In the genomic region with DNA sequence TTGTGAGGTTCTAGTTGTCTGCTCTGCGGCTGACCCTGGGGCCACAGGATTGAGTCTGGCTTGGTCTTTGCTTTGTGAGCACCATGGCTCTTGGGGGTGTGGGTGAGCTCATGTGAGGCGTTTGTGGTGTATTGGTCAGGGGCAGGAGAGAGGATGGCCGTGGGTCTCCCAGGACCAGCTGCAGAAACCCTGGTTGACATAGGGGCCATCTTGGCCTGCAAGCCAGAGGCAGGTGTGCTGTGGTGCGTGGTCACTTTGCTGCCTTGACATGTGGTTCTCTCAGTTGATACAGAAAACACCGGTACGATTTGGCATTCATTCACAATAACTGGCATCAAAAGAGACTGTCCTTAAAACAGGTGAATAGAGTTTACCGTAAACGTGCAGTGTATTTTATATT, we compare ENCODE assay signal across 18 cellular contexts. TPM values are rescaled to one million over a fixed set of nuclear protein-coding genes. Genes with fewer than 3 reads are reported as not detected.
DNase-seq lines count a peak whose midpoint lies in the region; ATAC-seq, FAIRE-seq and TF ChIP-seq lines count a peak whose summit lies in the region.
"Had no signal": no experiment of that assay in that cellular context is flagged by ENCODE, and none has a peak within 500 bp of the region (broad histone marks: within the 10 kb centered on the region; RNA-seq: fewer than 3 reads in every experiment).

No MANE protein-coding gene starts in this region.

- H3K4me1 Mint-ChIP-seq in activated T-helper 1 cell treated with anti-CD3 and anti-CD28 coated beads, Interleukin-12 subunit alpha, Interleukin-12 subunit beta, Interleukin-2, Interleukin-4 antibody, amounts not matched to agents 30 ng/mL and 10 ng/mL and 1 ng/mL, durations not matched to agents 14 hours and 24 hours and 36 hours (ENCODE audit: low read depth), result peaks cover 23% of the 10 kb centered on the region
- no peaks in the 10 kb centered on the region for H3K4me1 Mint-ChIP-seq in mesothelial cell of epicardium
- H3K4me1 Mint-ChIP-seq: H9, neural crest cell had no signal

- H3K36me3 ChIP-seq in HepG2 (replicated peaks in 1 of 2; ENCODE audit: control insufficient read depth in 1 of 2, insufficient read depth in 2 of 2, low read length in 2 of 2) (peaks cover 23 to 61% of the 10 kb centered on the region in 2 experiments), smooth muscle cell (ENCODE audit: low read depth) (peaks cover 6% of the 10 kb centered on the region)

- H4K20me1 ChIP-seq in HepG2 (ENCODE audit: insufficient read depth, low read length) (peaks cover 27% of the 10 kb centered on the region), smooth muscle cell (ENCODE audit: low read depth) (peaks cover 93% of the 10 kb centered on the region)

- H3K4me2 ChIP-seq in HepG2 (ENCODE audit: low read depth, low read length) (peak overlapping the region; percentile 60), smooth muscle cell (peak overlapping the region; percentile 14)

- peaks cover 32% of the 10 kb centered on the region for H3K36me3 Mint-ChIP-seq in activated T-helper 1 cell treated with anti-CD3 and anti-CD28 coated beads, Interleukin-12 subunit alpha, Interleukin-12 subunit beta, Interleukin-2, Interleukin-4 antibody, amounts not matched to agents 30 ng/mL and 10 ng/mL and 1 ng/mL, durations not matched to agents 14 hours and 24 hours and 36 hours (ENCODE audit: low read depth)
- peaks cover 34% of the 10 kb centered on the region for H3K36me3 Mint-ChIP-seq in mesothelial cell of epicardium

- BruUV-seq in HepG2 (replicated peaks; lab: Mats Ljungman, UMichigan), result no TSS peak

- peak overlapping the region; percentile 70 for H3K27ac ChIP-seq in HepG2 (ENCODE audit: extremely low read length, insufficient read depth, low read length)
- H3K27ac ChIP-seq in smooth muscle cell (ENCODE audit: low read depth), result peak overlapping the region; percentile 95
- H3K27ac ChIP-seq: breast epithelium had no signal

- H3K4me1 ChIP-seq in HepG2 (ENCODE audit: insufficient read depth, low read length) (peaks cover 54% of the 10 kb centered on the region), smooth muscle cell (ENCODE audit: low read depth) (no peaks in the 10 kb centered on the region)
- H3K4me1 ChIP-seq: breast epithelium, tibial nerve had no signal

- H3K79me2 ChIP-seq in HepG2 (ENCODE audit: insufficient read depth, low read length) (peaks cover 39% of the 10 kb centered on the region), smooth muscle cell (ENCODE audit: low read depth) (peaks cover 52% of the 10 kb centered on the region)

- H3K27me3 ChIP-seq in HepG2 (ENCODE audit: control insufficient read depth in 1 of 2, insufficient read depth in 2 of 2, low read length in 2 of 2), result no peaks in the 10 kb centered on the region
- no peaks in the 10 kb centered on the region for H3K27me3 ChIP-seq in smooth muscle cell (ENCODE audit: low read depth)
- H3K27me3 ChIP-seq: breast epithelium, tibial nerve had no signal

- FAIRE-seq in HepG2 (lab: Jason Lieb, UNC), result no peak
- FAIRE-seq: A204.1, D721Med, endometrium had no signal

- H2AFZ ChIP-seq in HepG2 (ENCODE audit: low read length), result no peak overlapping the region
- no peak overlapping the region for H2AFZ ChIP-seq in smooth muscle cell (ENCODE audit: low read depth)

- CTCF ChIA-PET in HepG2 (lab: Yijun Ruan, JAX; ENCODE audit: low intra/inter-chr PET ratio, low total read pairs), result no interaction called here

- no peak for TF ChIP-seq CTCF in HepG2 (CRISPR knock-in tag; IDR thresholded peaks at IDR 0.05)
- no peak for TF ChIP-seq CTCF in smooth muscle cell (IDR thresholded peaks at IDR 0.05; ENCODE audit: borderline replicate concordance, insufficient read depth, poor library complexity, severe bottlenecking)
- no peak for TF ChIP-seq CTCF in mesothelial cell of epicardium (IDR thresholded peaks at IDR 0.05; ENCODE audit: unreplicated experiment)

- peak overlapping the region in 1 of 3 experiments; percentile 15; a peak in 1 of 6 replicates for H3K4me3 ChIP-seq in HepG2 (replicated peaks in 1 of 3; ENCODE audit: insufficient read depth in 1 of 3, low read depth in 2 of 3, low read length in 3 of 3)
- H3K4me3 ChIP-seq in smooth muscle cell, result no peak overlapping the region
- H3K4me3 ChIP-seq: breast epithelium, tibial nerve had no signal

- no peak for TF ChIP-seq POLR2A in HepG2 (IDR thresholded peaks at IDR 0.05; ENCODE audit: insufficient read depth in 1 of 2, low read depth in 2 of 2, low read length in 2 of 2)

- H3K9me3 ChIP-seq in HepG2 (ENCODE audit: low read length) (no peaks in the 10 kb centered on the region), smooth muscle cell (replicated peaks; ENCODE audit: low read depth) (no peaks in the 10 kb centered on the region)
- H3K9me3 ChIP-seq: breast epithelium, tibial nerve had no signal

- no peak for DNase-seq in activated CD4-positive, CD25-positive, alpha-beta regulatory T cell treated with anti-CD3 and anti-CD28 coated beads, Interleukin-2, amount 50 U/mL, for 72 hours
- DNase-seq in activated T-helper 1 cell treated with anti-CD3 and anti-CD28 coated beads, Interleukin-12 subunit alpha, Interleukin-12 subunit beta, Interleukin-2, Interleukin-4 antibody, amounts not matched to agents 30 ng/mL and 10 ng/mL and 1 ng/mL, durations not matched to agents 14 hours and 24 hours and 36 hours (ENCODE audit: low spot score), result no peak
- DNase-seq in HepG2 (ENCODE audit: low spot score), result no peak
- DNase-seq in smooth muscle cell (lab: John Stamatoyannopoulos, UW; ENCODE audit: unreplicated experiment), result no peak
- no peak for DNase-seq in stimulated activated CD4-positive, alpha-beta T cell treated with anti-CD3 and anti-CD28 coated beads, Interleukin-4, amount 100 ng/mL, for 24 hours
- DNase-seq in mesothelial cell of epicardium (ENCODE audit: low spot score in 2 of 2, unreplicated experiment in 2 of 2), result no peak
- no peak for DNase-seq in OCI-M2 (lab: John Stamatoyannopoulos, UW; ENCODE audit: unreplicated experiment)
- DNase-seq: H9, NCI-H187 treated with DMSO at 0.1 percent for 48 hours, NCI-H69, SHP77 had no signal

- whole genome bisulfite sequencing in HepG2 (ENCODE audit: low lambda C conversion rate), result 31% methylated on average over 7 of the region's 8 CpGs
- 88% methylated on average over 8 of the region's 8 CpGs for WGBS in smooth muscle cell (ENCODE audit: low lambda C conversion rate)

- H3K4me3 Mint-ChIP-seq in activated T-helper 1 cell treated with anti-CD3 and anti-CD28 coated beads, Interleukin-12 subunit alpha, Interleukin-12 subunit beta, Interleukin-2, Interleukin-4 antibody, amounts not matched to agents 30 ng/mL and 10 ng/mL and 1 ng/mL, durations not matched to agents 14 hours and 24 hours and 36 hours, result peak overlapping the region; percentile 81
- H3K4me3 Mint-ChIP-seq in mesothelial cell of epicardium, result no peak overlapping the region
- H3K4me3 Mint-ChIP-seq: H9, neural crest cell had no signal

- TF ChIP-seq EP300 in HepG2 (IDR thresholded peaks at IDR 0.05; ENCODE audit: low read depth in 2 of 2, low read length in 2 of 2), result no peak
- TF ChIP-seq EP300 in HepG2 (CRISPR knock-in tag; IDR thresholded peaks at IDR 0.05; ENCODE audit: borderline replicate concordance), result no peak

- intact Hi-C loops in activated T-helper 1 cell treated with anti-CD3 and anti-CD28 coated beads, Interleukin-12 subunit alpha, Interleukin-12 subunit beta, Interleukin-2, Interleukin-4 antibody, amounts not matched to agents 30 ng/mL and 10 ng/mL and 1 ng/mL, durations not matched to agents 14 hours and 24 hours and 36 hours (cut with micrococcal nuclease), result no loop called here
- intact Hi-C loops in HepG2 (cut with micrococcal nuclease; ENCODE audit: unreplicated experiment), result no loop called here

- no peaks in the 10 kb centered on the region for H3F3A ChIP-seq in smooth muscle cell (ENCODE audit: low read depth)

- POLR2A ChIA-PET in HepG2 (lab: Yijun Ruan, JAX), result interaction anchor here (0.7 to 1.8 kb wide), 16 partner anchors 9 to 232 kb away, joined by 3 to 33 read pairs (median 4); a partner anchor contains a TSS

- peak; percentile 1 to 6 for ATAC-seq in activated CD4-positive, CD25-positive, alpha-beta regulatory T cell treated with anti-CD3 and anti-CD28 coated beads, Interleukin-2, amount 50 U/mL, for 24 hours
- ATAC-seq in HepG2, result peak; percentile 56

- H3K9ac ChIP-seq in HepG2 (ENCODE audit: insufficient read depth, low read depth, low read length), result no peak overlapping the region
- H3K9ac ChIP-seq in smooth muscle cell (ENCODE audit: low read depth), result no peak overlapping the region

- in situ Hi-C loops in HepG2 (cut with HindIII; ENCODE audit: extremely low pct_ligation_motif_present, low pct_unique_long_range_greater_than_20kb), result no loop called here

- H3K27ac Mint-ChIP-seq in activated T-helper 1 cell treated with anti-CD3 and anti-CD28 coated beads, Interleukin-12 subunit alpha, Interleukin-12 subunit beta, Interleukin-2, Interleukin-4 antibody, amounts not matched to agents 30 ng/mL and 10 ng/mL and 1 ng/mL, durations not matched to agents 14 hours and 24 hours and 36 hours, result peak overlapping the region; percentile 99
- H3K27ac Mint-ChIP-seq in mesothelial cell of epicardium, result no peak overlapping the region

- TF ChIP-seq RAD21 in HepG2 (CRISPR knock-in tag; IDR thresholded peaks at IDR 0.05), result no peak

- H3K27me3 Mint-ChIP-seq in activated T-helper 1 cell treated with anti-CD3 and anti-CD28 coated beads, Interleukin-12 subunit alpha, Interleukin-12 subunit beta, Interleukin-2, Interleukin-4 antibody, amounts not matched to agents 30 ng/mL and 10 ng/mL and 1 ng/mL, durations not matched to agents 14 hours and 24 hours and 36 hours (ENCODE audit: insufficient read depth), result no peaks in the 10 kb centered on the region
- no peaks in the 10 kb centered on the region for H3K27me3 Mint-ChIP-seq in mesothelial cell of epicardium (ENCODE audit: low read depth)

- H3K9me3 Mint-ChIP-seq in activated T-helper 1 cell treated with anti-CD3 and anti-CD28 coated beads, Interleukin-12 subunit alpha, Interleukin-12 subunit beta, Interleukin-2, Interleukin-4 antibody, amounts not matched to agents 30 ng/mL and 10 ng/mL and 1 ng/mL, durations not matched to agents 14 hours and 24 hours and 36 hours, result no peaks in the 10 kb centered on the region
- no peaks in the 10 kb centered on the region for H3K9me3 Mint-ChIP-seq in mesothelial cell of epicardium
- H3K9me3 Mint-ChIP-seq: H9, neural crest cell had no signal

RNA-seq across cellular contexts. Expression of a gene that starts 11.3 kb away (rescaled TPM):
- 58.6 and 59.8 TPM in 2 replicates for total RNA-seq in activated T-helper 1 cell treated with anti-CD3 and anti-CD28 coated beads, Interleukin-12 subunit alpha, Interleukin-12 subunit beta, Interleukin-2, Interleukin-4 antibody, amounts not matched to agents 30 ng/mL and 10 ng/mL and 1 ng/mL, durations not matched to agents 14 hours and 24 hours and 36 hours
- total RNA-seq in HepG2 (2016; rRNA removed; fragmentation: Illumina TruSeq; extraction: Trizol), result 13.7 and 16.7 TPM in 2 replicates
- total RNA-seq in HepG2 (2016; cell fraction: cytosol; rRNA removed; fragmentation: Illumina TruSeq; extraction: Trizol; ENCODE audit: low read depth), result 7.4 and 7.9 TPM in 2 replicates
- 10.7 and 17.0 TPM in 2 replicates for total RNA-seq in HepG2 (2016; cell fraction: insoluble cytoplasmic fraction; rRNA removed; fragmentation: Illumina TruSeq; extraction: Trizol)
- 5.1 and 6.1 TPM in 2 replicates for total RNA-seq in HepG2 (2016; cell fraction: membrane; rRNA removed; fragmentation: Illumina TruSeq; extraction: Trizol)
- total RNA-seq in HepG2 (2016; cell fraction: nucleus; rRNA removed; fragmentation: Illumina TruSeq; extraction: Trizol), result 10.8 and 14.2 TPM in 2 replicates
- polyA plus RNA-seq in HepG2 (2011; rRNA removed), result 8.2 and 11.2 TPM in 2 replicates
- 4.8 and 7.0 TPM in 2 replicates for polyA plus RNA-seq in HepG2 (2011; cell fraction: cytosol; rRNA removed)
- polyA plus RNA-seq in HepG2 (2011; cell fraction: nucleus; rRNA removed), result 30.1 and 30.7 TPM in 2 replicates
- 7.4 and 8.1 TPM in 2 replicates for polyA plus RNA-seq in HepG2 (2012)
- polyA plus RNA-seq in HepG2 (2016; cell fraction: cytosol; fragmentation: Illumina TruSeq; extraction: Trizol; ENCODE audit: low read depth), result 1.6 and 1.8 TPM in 2 replicates
- 10.7 and 13.7 TPM in 2 replicates for polyA plus RNA-seq in HepG2 (2016; cell fraction: insoluble cytoplasmic fraction; fragmentation: Illumina TruSeq; extraction: Trizol; ENCODE audit: low read depth)
- polyA plus RNA-seq in HepG2 (2016; cell fraction: membrane; fragmentation: Illumina TruSeq; extraction: Trizol; ENCODE audit: low read depth), result 2.1 and 2.5 TPM in 2 replicates
- 25.7 and 27.7 TPM in 2 replicates for polyA plus RNA-seq in HepG2 (2016; cell fraction: nucleus; fragmentation: Illumina TruSeq; extraction: Trizol; ENCODE audit: insufficient read depth, low read depth)
- polyA minus RNA-seq in HepG2 (2011; rRNA and poly(A)+ RNA removed; ENCODE audit: low replicate concordance), result 13.6 and 18.7 TPM in 2 replicates
- polyA minus RNA-seq in HepG2 (2011; cell fraction: cytosol; rRNA and poly(A)+ RNA removed), result 7.8 and 7.9 TPM in 2 replicates
- 17.4 and 19.9 TPM in 2 replicates for polyA minus RNA-seq in HepG2 (2011; cell fraction: nucleus; rRNA and poly(A)+ RNA removed)
- 11.6 and 13.7 TPM in 2 replicates for total RNA-seq in smooth muscle cell
- polyA plus RNA-seq in smooth muscle cell, result 20.2 and 20.9 TPM in 2 replicates
- total RNA-seq in mesothelial cell of epicardium, result 48.2 to 51.1 TPM (median 49.7 TPM) in 3 replicates

RNA-seq across cellular contexts. Expression of a gene that starts 26.8 kb away (rescaled TPM):
- 15.9 and 19.8 TPM in 2 replicates for total RNA-seq in activated T-helper 1 cell treated with anti-CD3 and anti-CD28 coated beads, Interleukin-12 subunit alpha, Interleukin-12 subunit beta, Interleukin-2, Interleukin-4 antibody, amounts not matched to agents 30 ng/mL and 10 ng/mL and 1 ng/mL, durations not matched to agents 14 hours and 24 hours and 36 hours
- 13.1 and 20.2 TPM in 2 replicates for total RNA-seq in HepG2 (2016; rRNA removed; fragmentation: Illumina TruSeq; extraction: Trizol)
- 5.4 and 5.7 TPM in 2 replicates for total RNA-seq in HepG2 (2016; cell fraction: cytosol; rRNA removed; fragmentation: Illumina TruSeq; extraction: Trizol; ENCODE audit: low read depth)
- total RNA-seq in HepG2 (2016; cell fraction: insoluble cytoplasmic fraction; rRNA removed; fragmentation: Illumina TruSeq; extraction: Trizol), result 13.3 and 19.7 TPM in 2 replicates
- 10.8 and 11.9 TPM in 2 replicates for total RNA-seq in HepG2 (2016; cell fraction: membrane; rRNA removed; fragmentation: Illumina TruSeq; extraction: Trizol)
- total RNA-seq in HepG2 (2016; cell fraction: nucleus; rRNA removed; fragmentation: Illumina TruSeq; extraction: Trizol), result 16.7 and 17.2 TPM in 2 replicates
- 28.6 and 36.4 TPM in 2 replicates for polyA plus RNA-seq in HepG2 (2011; rRNA removed)
- polyA plus RNA-seq in HepG2 (2011; cell fraction: cytosol; rRNA removed), result 22.3 and 49.0 TPM in 2 replicates
- 139 and 165 TPM in 2 replicates for polyA plus RNA-seq in HepG2 (2011; cell fraction: nucleus; rRNA removed)
- polyA plus RNA-seq in HepG2 (2012), result 8.9 and 12.6 TPM in 2 replicates
- polyA plus RNA-seq in HepG2 (2016; cell fraction: cytosol; fragmentation: Illumina TruSeq; extraction: Trizol; ENCODE audit: low read depth), result 4.7 and 6.0 TPM in 2 replicates
- polyA plus RNA-seq in HepG2 (2016; cell fraction: insoluble cytoplasmic fraction; fragmentation: Illumina TruSeq; extraction: Trizol; ENCODE audit: low read depth), result 12.3 and 15.9 TPM in 2 replicates
- polyA plus RNA-seq in HepG2 (2016; cell fraction: membrane; fragmentation: Illumina TruSeq; extraction: Trizol; ENCODE audit: low read depth), result 5.9 and 7.2 TPM in 2 replicates
- polyA plus RNA-seq in HepG2 (2016; cell fraction: nucleus; fragmentation: Illumina TruSeq; extraction: Trizol; ENCODE audit: insufficient read depth, low read depth), result 32.6 and 40.7 TPM in 2 replicates
- 6.7 and 39.4 TPM in 2 replicates for polyA minus RNA-seq in HepG2 (2011; rRNA and poly(A)+ RNA removed; ENCODE audit: low replicate concordance)
- polyA minus RNA-seq in HepG2 (2011; cell fraction: cytosol; rRNA and poly(A)+ RNA removed), result 10.4 and 10.9 TPM in 2 replicates
- 15.2 and 17.9 TPM in 2 replicates for polyA minus RNA-seq in HepG2 (2011; cell fraction: nucleus; rRNA and poly(A)+ RNA removed)
- total RNA-seq in smooth muscle cell, result 18.6 and 21.7 TPM in 2 replicates
- polyA plus RNA-seq in smooth muscle cell, result 20.4 and 38.6 TPM in 2 replicates
- 29.3 to 32.3 TPM (median 32.1 TPM) in 3 replicates for total RNA-seq in mesothelial cell of epicardium

RNA-seq across cellular contexts. Expression of a gene that starts 27.0 kb away (rescaled TPM):
- 0.47 and 0.64 TPM in 2 replicates for total RNA-seq in activated T-helper 1 cell treated with anti-CD3 and anti-CD28 coated beads, Interleukin-12 subunit alpha, Interleukin-12 subunit beta, Interleukin-2, Interleukin-4 antibody, amounts not matched to agents 30 ng/mL and 10 ng/mL and 1 ng/mL, durations not matched to agents 14 hours and 24 hours and 36 hours
- total RNA-seq in HepG2 (2016; rRNA removed; fragmentation: Illumina TruSeq; extraction: Trizol) (0.25 and 1.1 TPM in 2 replicates), smooth muscle cell (3.2 TPM in 1 of 2 replicates, not detected in the other), mesothelial cell of epicardium (16.5 to 17.4 TPM (median 16.6 TPM) in 3 replicates)
- total RNA-seq in HepG2 (2016; cell fraction: cytosol; rRNA removed; fragmentation: Illumina TruSeq; extraction: Trizol; ENCODE audit: low read depth), result 0.40 and 0.44 TPM in 2 replicates
- total RNA-seq in HepG2 (2016; cell fraction: insoluble cytoplasmic fraction; rRNA removed; fragmentation: Illumina TruSeq; extraction: Trizol), result 0.45 and 1.1 TPM in 2 replicates
- 0.79 and 1.3 TPM in 2 replicates for total RNA-seq in HepG2 (2016; cell fraction: membrane; rRNA removed; fragmentation: Illumina TruSeq; extraction: Trizol)
- total RNA-seq in HepG2 (2016; cell fraction: nucleus; rRNA removed; fragmentation: Illumina TruSeq; extraction: Trizol), result 1.3 and 1.7 TPM in 2 replicates
- polyA plus RNA-seq in HepG2 (2011; rRNA removed) (3.1 and 3.6 TPM in 2 replicates), smooth muscle cell (3.6 and 9.3 TPM in 2 replicates)
- 1.1 and 2.2 TPM in 2 replicates for polyA plus RNA-seq in HepG2 (2011; cell fraction: cytosol; rRNA removed)
- polyA plus RNA-seq in HepG2 (2011; cell fraction: nucleus; rRNA removed), result 50.0 and 60.4 TPM in 2 replicates
- 1.3 and 1.4 TPM in 2 replicates for polyA plus RNA-seq in HepG2 (2012)
- 0.53 and 0.78 TPM in 2 replicates for polyA plus RNA-seq in HepG2 (2016; cell fraction: cytosol; fragmentation: Illumina TruSeq; extraction: Trizol; ENCODE audit: low read depth)
- polyA plus RNA-seq in HepG2 (2016; cell fraction: insoluble cytoplasmic fraction; fragmentation: Illumina TruSeq; extraction: Trizol; ENCODE audit: low read depth), result 0.42 and 0.68 TPM in 2 replicates
- polyA plus RNA-seq in HepG2 (2016; cell fraction: membrane; fragmentation: Illumina TruSeq; extraction: Trizol; ENCODE audit: low read depth), result 0.96 and 1.2 TPM in 2 replicates
- 3.7 and 5.0 TPM in 2 replicates for polyA plus RNA-seq in HepG2 (2016; cell fraction: nucleus; fragmentation: Illumina TruSeq; extraction: Trizol; ENCODE audit: insufficient read depth, low read depth)
- polyA minus RNA-seq in HepG2 (2011; rRNA and poly(A)+ RNA removed; ENCODE audit: low replicate concordance), result 0.51 and 0.96 TPM in 2 replicates
- polyA minus RNA-seq in HepG2 (2011; cell fraction: cytosol; rRNA and poly(A)+ RNA removed), result 0.88 and 1.4 TPM in 2 replicates
- polyA minus RNA-seq in HepG2 (2011; cell fraction: nucleus; rRNA and poly(A)+ RNA removed), result 2.6 and 3.1 TPM in 2 replicates

RNA-seq across cellular contexts. Expression of a gene that starts 28.2 kb away (rescaled TPM):
- total RNA-seq in activated T-helper 1 cell treated with anti-CD3 and anti-CD28 coated beads, Interleukin-12 subunit alpha, Interleukin-12 subunit beta, Interleukin-2, Interleukin-4 antibody, amounts not matched to agents 30 ng/mL and 10 ng/mL and 1 ng/mL, durations not matched to agents 14 hours and 24 hours and 36 hours, result 56.6 and 63.1 TPM in 2 replicates
- total RNA-seq in HepG2 (2016; rRNA removed; fragmentation: Illumina TruSeq; extraction: Trizol), result not detected in 2 replicates
- total RNA-seq in HepG2 (2016; cell fraction: cytosol; rRNA removed; fragmentation: Illumina TruSeq; extraction: Trizol; ENCODE audit: low read depth), result not detected in 2 replicates
- not detected in 2 replicates for total RNA-seq in HepG2 (2016; cell fraction: insoluble cytoplasmic fraction; rRNA removed; fragmentation: Illumina TruSeq; extraction: Trizol)
- not detected in 2 replicates for total RNA-seq in HepG2 (2016; cell fraction: membrane; rRNA removed; fragmentation: Illumina TruSeq; extraction: Trizol)
- not detected in 2 replicates for total RNA-seq in HepG2 (2016; cell fraction: nucleus; rRNA removed; fragmentation: Illumina TruSeq; extraction: Trizol)
- 0.04 TPM in 1 of 2 replicates, not detected in the other for polyA plus RNA-seq in HepG2 (2011; rRNA removed)
- 0.03 TPM in 1 of 2 replicates, not detected in the other for polyA plus RNA-seq in HepG2 (2011; cell fraction: cytosol; rRNA removed)
- 0.47 and 0.69 TPM in 2 replicates for polyA plus RNA-seq in HepG2 (2011; cell fraction: nucleus; rRNA removed)
- polyA plus RNA-seq in HepG2 (2012), result 0.42 and 0.91 TPM in 2 replicates
- polyA plus RNA-seq in HepG2 (2016; cell fraction: cytosol; fragmentation: Illumina TruSeq; extraction: Trizol; ENCODE audit: low read depth), result not detected in 2 replicates
- polyA plus RNA-seq in HepG2 (2016; cell fraction: insoluble cytoplasmic fraction; fragmentation: Illumina TruSeq; extraction: Trizol; ENCODE audit: low read depth), result not detected in 2 replicates
- not detected in 2 replicates for polyA plus RNA-seq in HepG2 (2016; cell fraction: membrane; fragmentation: Illumina TruSeq; extraction: Trizol; ENCODE audit: low read depth)
- not detected in 2 replicates for polyA plus RNA-seq in HepG2 (2016; cell fraction: nucleus; fragmentation: Illumina TruSeq; extraction: Trizol; ENCODE audit: insufficient read depth, low read depth)
- polyA minus RNA-seq in HepG2 (2011; rRNA and poly(A)+ RNA removed; ENCODE audit: low replicate concordance), result 3.8 TPM in 1 of 2 replicates, not detected in the other
- polyA minus RNA-seq in HepG2 (2011; cell fraction: cytosol; rRNA and poly(A)+ RNA removed), result not detected in 2 replicates
- not detected in 2 replicates for polyA minus RNA-seq in HepG2 (2011; cell fraction: nucleus; rRNA and poly(A)+ RNA removed)
- total RNA-seq in smooth muscle cell, result 7.1 and 11.1 TPM in 2 replicates
- polyA plus RNA-seq in smooth muscle cell, result 12.7 and 14.3 TPM in 2 replicates
- 20.8 to 24.5 TPM (median 21.9 TPM) in 3 replicates for total RNA-seq in mesothelial cell of epicardium

RNA-seq across cellular contexts. Expression of a gene that starts 37.2 kb away (rescaled TPM):
- total RNA-seq in activated T-helper 1 cell treated with anti-CD3 and anti-CD28 coated beads, Interleukin-12 subunit alpha, Interleukin-12 subunit beta, Interleukin-2, Interleukin-4 antibody, amounts not matched to agents 30 ng/mL and 10 ng/mL and 1 ng/mL, durations not matched to agents 14 hours and 24 hours and 36 hours, result not detected in 2 replicates
- total RNA-seq in HepG2 (2016; rRNA removed; fragmentation: Illumina TruSeq; extraction: Trizol) (0.21 and 0.46 TPM in 2 replicates), smooth muscle cell (not detected in 2 replicates), mesothelial cell of epicardium (0.27 to 0.58 TPM (median 0.34 TPM) in 3 replicates)
- 0.09 TPM in 1 of 2 replicates, not detected in the other for total RNA-seq in HepG2 (2016; cell fraction: cytosol; rRNA removed; fragmentation: Illumina TruSeq; extraction: Trizol; ENCODE audit: low read depth)
- 0.52 TPM in 1 of 2 replicates, not detected in the other for total RNA-seq in HepG2 (2016; cell fraction: insoluble cytoplasmic fraction; rRNA removed; fragmentation: Illumina TruSeq; extraction: Trizol)
- total RNA-seq in HepG2 (2016; cell fraction: membrane; rRNA removed; fragmentation: Illumina TruSeq; extraction: Trizol), result 0.25 and 0.52 TPM in 2 replicates
- 0.65 and 0.72 TPM in 2 replicates for total RNA-seq in HepG2 (2016; cell fraction: nucleus; rRNA removed; fragmentation: Illumina TruSeq; extraction: Trizol)
- polyA plus RNA-seq in HepG2 (2011; rRNA removed) (0.68 and 0.71 TPM in 2 replicates), smooth muscle cell (0.37 TPM in 1 of 2 replicates, not detected in the other)
- polyA plus RNA-seq in HepG2 (2011; cell fraction: cytosol; rRNA removed), result 0.19 and 0.67 TPM in 2 replicates
- 1.8 and 3.5 TPM in 2 replicates for polyA plus RNA-seq in HepG2 (2011; cell fraction: nucleus; rRNA removed)
- 0.37 and 0.71 TPM in 2 replicates for polyA plus RNA-seq in HepG2 (2012)
- polyA plus RNA-seq in HepG2 (2016; cell fraction: cytosol; fragmentation: Illumina TruSeq; extraction: Trizol; ENCODE audit: low read depth), result 0.06 and 0.12 TPM in 2 replicates
- polyA plus RNA-seq in HepG2 (2016; cell fraction: insoluble cytoplasmic fraction; fragmentation: Illumina TruSeq; extraction: Trizol; ENCODE audit: low read depth), result 0.70 and 0.90 TPM in 2 replicates
- polyA plus RNA-seq in HepG2 (2016; cell fraction: membrane; fragmentation: Illumina TruSeq; extraction: Trizol; ENCODE audit: low read depth), result 0.11 and 0.40 TPM in 2 replicates
- 3.1 and 3.6 TPM in 2 replicates for polyA plus RNA-seq in HepG2 (2016; cell fraction: nucleus; fragmentation: Illumina TruSeq; extraction: Trizol; ENCODE audit: insufficient read depth, low read depth)
- 0.62 TPM in 1 of 2 replicates, not detected in the other for polyA minus RNA-seq in HepG2 (2011; rRNA and poly(A)+ RNA removed; ENCODE audit: low replicate concordance)
- polyA minus RNA-seq in HepG2 (2011; cell fraction: cytosol; rRNA and poly(A)+ RNA removed), result 0.40 TPM in 1 of 2 replicates, not detected in the other
- polyA minus RNA-seq in HepG2 (2011; cell fraction: nucleus; rRNA and poly(A)+ RNA removed), result 0.26 and 0.75 TPM in 2 replicates
- total RNA-seq: H9, neural crest cell, tibial nerve had no signal
